21 cellular contexts compared by ENCODE assay signal in genomic region chr7:69588773-69589172, GRCh38. TPM values are rescaled to one million over a fixed set of nuclear protein-coding genes. Genes with fewer than 3 reads are reported as not detected.
DNase-seq lines count a peak whose midpoint lies in the region; ATAC-seq and FAIRE-seq lines count a peak whose summit lies in the region.
"Had no signal": no experiment of that assay in that cellular context is flagged by ENCODE, and none has a peak within 500 bp of the region (broad histone marks: within the 10 kb centered on the region; RNA-seq: fewer than 3 reads in every experiment).

No MANE protein-coding gene starts in this region.

- no peaks in the 10 kb centered on the region for H4K20me1 ChIP-seq in Karpas-422 (ENCODE audit: insufficient read depth, low read depth, low read length)

- no peak overlapping the region for H2AFZ ChIP-seq in Karpas-422 (ENCODE audit: low read length)

- peak; percentile 72 for DNase-seq in SK-MEL-5 (ENCODE audit: low read depth, low spot score)
- DNase-seq in caudate nucleus (lab: John Stamatoyannopoulos, UW): peak in 3 of 61 donors; percentile 22 to 58 (median 31)
- DNase-seq in substantia nigra (lab: John Stamatoyannopoulos, UW): peak in 2 of 49 donors; percentile 16 to 55
- no peak for DNase-seq in Karpas-422
- DNase-seq in GM19239 (ENCODE audit: insufficient read length, low spot score): no peak
- DNase-seq: ACHN, DMS79 treated with DMSO at 0.1 percent for 48 hours, H9, MM.1S, NCI-H1092, NCI-H1436 treated with DMSO at 0.1 percent for 48 hours, NCI-H2029, NCI-H446 treated with DMSO at 0.1 percent for 48 hours, NCI-H69, Right ventricle myocardium superior had no signal

- no peaks in the 10 kb centered on the region for H3K9me2 ChIP-seq in Karpas-422 (replicated peaks; ENCODE audit: insufficient read depth, low read length)

- H3K27ac ChIP-seq in caudate nucleus (ENCODE audit: low read depth, low read length) (peak overlapping the region; percentile 84), layer of hippocampus (ENCODE audit: low read depth, low read length) (peak overlapping the region; percentile 39), substantia nigra (ENCODE audit: low read depth, low read length, poor library complexity, severe bottlenecking) (peak overlapping the region; percentile 67), Karpas-422 (ENCODE audit: low read length) (no peak overlapping the region)
- H3K27ac ChIP-seq: C4-2B, SK-N-MC had no signal

- no peaks in the 10 kb centered on the region for H3K9me3 ChIP-seq in Karpas-422 (ENCODE audit: low read length)

- H3K36me3 ChIP-seq in Karpas-422 (ENCODE audit: insufficient read depth, low read length): no peaks in the 10 kb centered on the region

- ATAC-seq in esophagus mucosa: no peak

- peaks cover 7% of the 10 kb centered on the region; the same call in 1 of the 2 replicates for H3K4me1 ChIP-seq in Karpas-422 (ENCODE audit: low read length)

- H3K9ac ChIP-seq in Karpas-422 (ENCODE audit: low read length): no peak overlapping the region

- H3K27me3 ChIP-seq in layer of hippocampus (ENCODE audit: control insufficient read depth, insufficient read depth, low read length): no peaks in the 10 kb centered on the region
- no peaks in the 10 kb centered on the region for H3K27me3 ChIP-seq in Karpas-422 (ENCODE audit: low read length)

- H3K4me2 ChIP-seq in Karpas-422 (ENCODE audit: low read depth, low read length, poor library complexity, severe bottlenecking): no peak overlapping the region

- in situ Hi-C loops in SK-MEL-5 (cut with HindIII; ENCODE audit: low pct_unique_long_range_greater_than_20kb, low sequenced_read_pairs): no loop called here

- H3K79me2 ChIP-seq in Karpas-422 (ENCODE audit: low read length): no peaks in the 10 kb centered on the region

- no peak for FAIRE-seq in GM19239 (lab: Jason Lieb, UNC)
- FAIRE-seq: D721Med, HTR-8/SVneo had no signal

- H3K4me3 ChIP-seq in Karpas-422 (ENCODE audit: low read length): no peak overlapping the region
- H3K4me3 ChIP-seq: SK-N-MC had no signal

RNA-seq across cellular contexts. Expression of gene AUTS2, which starts 9.5 kb away (rescaled TPM):
- 0.11 and 0.37 TPM in 2 replicates for total RNA-seq in SK-MEL-5 (2014; rRNA removed; shearing (Covaris generic))
- 2.7 and 3.5 TPM in 2 replicates for polyA plus RNA-seq in SK-MEL-5 (2015; cell fraction: cytosol; rRNA removed)
- 2.7 and 3.2 TPM in 2 replicates for polyA plus RNA-seq in SK-MEL-5 (2015; cell fraction: nucleus; rRNA removed)
- total RNA-seq in Karpas-422 (2014; rRNA removed; shearing (Covaris generic); ENCODE audit: low replicate concordance): 31.0 and 38.5 TPM in 2 replicates
- 20.4 TPM for total RNA-seq in esophagus mucosa

Comparison
In these comparisons a context has a peak if more than half of its experiments do, and no peak if none do; other contexts are left out.
1. RNA of gene AUTS2, which starts 9.5 kb away (total RNA-seq): 31.0 to 38.5 TPM in Karpas-422 and 20.4 TPM in esophagus mucosa (single experiment); 0.11 to 0.37 TPM in SK-MEL-5; every median in the first group is over 10 times any median in the second.